In the genomic region with DNA sequence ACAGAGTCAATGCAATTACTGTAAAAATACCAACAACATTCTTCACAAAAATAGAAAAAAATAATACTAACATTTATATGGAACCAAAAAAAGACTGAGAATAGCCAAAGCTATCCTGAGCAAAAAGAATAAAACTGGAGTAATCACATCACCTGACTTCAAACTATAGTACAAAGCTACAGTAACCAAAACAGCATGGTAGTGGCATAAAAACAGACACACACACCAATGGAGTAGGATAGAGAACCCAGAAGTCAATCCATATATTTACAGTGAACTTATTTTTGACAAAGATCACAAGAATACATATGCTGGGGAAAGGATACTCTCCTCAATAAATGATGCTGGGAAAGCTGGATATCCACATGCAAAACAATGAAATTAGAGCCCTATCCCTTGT, we compare ENCODE assay signal across 8 cellular contexts.
"Had no signal": no experiment of that assay in that cellular context is flagged by ENCODE, and none has a peak within 500 bp of the region (broad histone marks: within the 10 kb centered on the region; RNA-seq: fewer than 3 reads in every experiment).

No MANE protein-coding gene starts in this region.

- H3K36me3 ChIP-seq: HAP-1 had no signal

- H2AFZ ChIP-seq: GM23338 had no signal

- DNase-seq: H7, HFFc6, IMR-90, KBM-7 had no signal

- H3K27ac ChIP-seq: KMS-11 had no signal

- FAIRE-seq: HTR-8/SVneo had no signal

- H3K4me2 ChIP-seq: GM23338, KMS-11 had no signal

- H3K4me1 ChIP-seq: HAP-1 had no signal

- ATAC-seq: GM23338 had no signal

- H3K4me3 ChIP-seq: GM23338, HAP-1 had no signal

- H3K9ac ChIP-seq: KMS-11 had no signal
